ENCODE assay signal across 24 cellular contexts in the genomic region with DNA sequence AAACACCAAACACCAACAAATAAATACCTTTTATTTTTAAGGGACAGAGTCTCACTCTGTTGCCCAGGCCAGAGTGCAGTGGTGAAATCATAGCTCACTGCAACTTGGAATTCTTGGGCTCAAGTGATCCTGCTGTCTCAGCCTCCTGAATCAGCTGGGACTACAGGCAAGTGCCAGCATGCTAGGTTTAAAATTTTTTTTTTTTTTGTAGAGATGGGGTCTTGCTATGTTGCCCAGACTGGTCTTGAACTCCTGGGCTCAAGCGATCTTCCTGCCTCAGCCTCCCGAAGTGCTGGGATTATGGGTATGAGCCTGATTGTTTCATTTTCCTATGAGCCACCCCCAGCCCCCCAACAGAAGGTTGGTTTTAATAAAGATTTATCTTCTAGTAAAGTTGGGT.
"Had no signal": no experiment of that assay in that cellular context is flagged by ENCODE, and none has a peak within 500 bp of the region (broad histone marks: within the 10 kb centered on the region; RNA-seq: fewer than 3 reads in every experiment).

No MANE protein-coding gene starts in this region.

- H3K27ac ChIP-seq: adrenal gland, ascending aorta, brain microvascular endothelial cell, pancreas, right lobe of liver, thyroid gland had no signal

- H3K27me3 ChIP-seq: ascending aorta, brain microvascular endothelial cell, right lobe of liver, thyroid gland had no signal

- H3K27ac Mint-ChIP-seq: activated CD4-positive, alpha-beta memory T cell treated with anti-CD3 and anti-CD28 coated beads, Interleukin-2, amount 10 ng/mL, durations not matched to agents 7 days and 5 days; activated CD4-positive, alpha-beta T cell treated with anti-CD3 and anti-CD28 coated beads, Interleukin-2, amount 10 ng/mL, durations not matched to agents 24 days and 14 days; immature natural killer cell; nephron progenitor cell; stimulated activated naive CD8-positive, alpha-beta T cell treated with anti-CD3 and anti-CD28 coated beads, Interleukin-15, Interleukin-2, amounts not matched to agents 100 ng/mL and 50 ng/mL, for 24 hours; T-helper 1 cell treated with Interleukin-12 subunit alpha and Interleukin-12 subunit beta and Interleukin-4 antibody, amounts not matched to agents 30 μg/mL and 1 μg/mL, for 36 hours had no signal

- DNase-seq: activated CD4-positive, alpha-beta memory T cell treated with anti-CD3 and anti-CD28 coated beads, Interleukin-2, amount 10 ng/mL, durations not matched to agents 7 days and 5 days; activated CD4-positive, alpha-beta T cell treated with anti-CD3 and anti-CD28 coated beads, Interleukin-2, amount 10 ng/mL, durations not matched to agents 24 days and 14 days; activated CD4-positive, CD25-positive, alpha-beta regulatory T cell; adrenal gland; brain microvascular endothelial cell; effector memory CD4-positive, alpha-beta T cell; immature natural killer cell; mucosa of descending colon; nephron progenitor cell; pancreas; right lobe of liver; stimulated activated CD4-positive, alpha-beta T cell treated with anti-CD3 and anti-CD28 coated beads, Interleukin-1b, Interleukin-23, amount 100 ng/mL, for 48 hours; substantia nigra; T1000; thyroid gland; upper lobe of right lung had no signal

- H3K36me3 ChIP-seq: adrenal gland, brain microvascular endothelial cell, pancreas, right lobe of liver, thyroid gland, upper lobe of right lung had no signal

- H3K4me3 ChIP-seq: adrenal gland, ascending aorta, mucosa of descending colon, pancreas, right lobe of liver, skin epidermis, thyroid gland, upper lobe of right lung had no signal

- H3K4me1 ChIP-seq: pancreas had no signal

- H3K36me3 Mint-ChIP-seq: immature natural killer cell had no signal

- FAIRE-seq: colon, pancreas had no signal

- H3K9me3 ChIP-seq: adrenal gland, ascending aorta, mucosa of descending colon, pancreas, right lobe of liver, thyroid gland, upper lobe of right lung had no signal

- H3K4me3 Mint-ChIP-seq: activated CD4-positive, alpha-beta memory T cell treated with anti-CD3 and anti-CD28 coated beads, Interleukin-2, amount 10 ng/mL, durations not matched to agents 7 days and 5 days; activated CD4-positive, alpha-beta T cell treated with anti-CD3 and anti-CD28 coated beads, Interleukin-2, amount 10 ng/mL, durations not matched to agents 24 days and 14 days; central memory CD8-positive, alpha-beta T cell; immature natural killer cell; nephron progenitor cell; stimulated activated naive CD8-positive, alpha-beta T cell treated with anti-CD3 and anti-CD28 coated beads, Interleukin-15, Interleukin-2, amounts not matched to agents 100 ng/mL and 50 ng/mL, for 24 hours; T-helper 1 cell treated with Interleukin-12 subunit alpha and Interleukin-12 subunit beta and Interleukin-4 antibody, amounts not matched to agents 30 μg/mL and 1 μg/mL, for 36 hours had no signal

- ATAC-seq: activated naive CD4-positive, alpha-beta T cell treated with anti-CD3 and anti-CD28 coated beads, Interleukin-2, amount 50 U/mL, for 72 hours; left lobe of liver; mucosa of descending colon; pancreas; upper lobe of right lung had no signal

- H3K27me3 Mint-ChIP-seq: activated CD4-positive, alpha-beta T cell treated with anti-CD3 and anti-CD28 coated beads, Interleukin-2, amount 10 ng/mL, durations not matched to agents 24 days and 14 days had no signal

- H3K9me3 Mint-ChIP-seq: activated CD4-positive, alpha-beta memory T cell treated with anti-CD3 and anti-CD28 coated beads, Interleukin-2, amount 10 ng/mL, durations not matched to agents 7 days and 5 days; activated CD4-positive, alpha-beta T cell treated with anti-CD3 and anti-CD28 coated beads, Interleukin-2, amount 10 ng/mL, durations not matched to agents 24 days and 14 days; activated naive CD4-positive, alpha-beta T cell treated with anti-CD3 and anti-CD28 coated beads, Interleukin-2, amount 50 U/mL, for 72 hours; central memory CD8-positive, alpha-beta T cell; nephron progenitor cell; stimulated activated naive CD8-positive, alpha-beta T cell treated with anti-CD3 and anti-CD28 coated beads, Interleukin-15, Interleukin-2, amounts not matched to agents 100 ng/mL and 50 ng/mL, for 24 hours; T-helper 1 cell treated with Interleukin-12 subunit alpha and Interleukin-12 subunit beta and Interleukin-4 antibody, amounts not matched to agents 30 μg/mL and 1 μg/mL, for 36 hours had no signal
